In genomic region chr12:29155079-29155478, GRCh38 we compare ENCODE assay signal across 13 cellular contexts. TPM values are rescaled to one million over a fixed set of nuclear protein-coding genes. Genes with fewer than 3 reads are reported as not detected.
DNase-seq lines count a peak whose midpoint lies in the region; ATAC-seq and TF ChIP-seq lines count a peak whose summit lies in the region.
"Had no signal": no experiment of that assay in that cellular context is flagged by ENCODE, and none has a peak within 500 bp of the region (broad histone marks: within the 10 kb centered on the region; RNA-seq: fewer than 3 reads in every experiment).

No MANE protein-coding gene starts in this region.

- H4K91ac ChIP-seq in H9 (ENCODE audit: insufficient read length, low read depth, low read length): no peak overlapping the region

- H3K4me3 Mint-ChIP-seq in activated T-cell treated with anti-CD3 and anti-CD28 coated beads, Interleukin-2, amount 50 U/mL, for 24 hours: no peak overlapping the region
- H3K4me3 Mint-ChIP-seq in H9: no peak overlapping the region
- H3K4me3 Mint-ChIP-seq: activated T-cell treated with anti-CD3 and anti-CD28 coated beads, Interleukin-2, amount 50 U/mL, for 72 hours had no signal

- H3K9me3 Mint-ChIP-seq in activated T-cell treated with anti-CD3 and anti-CD28 coated beads, Interleukin-2, amount 50 U/mL, for 24 hours: peaks cover 5% of the 10 kb centered on the region
- H3K9me3 Mint-ChIP-seq in H9: no peaks in the 10 kb centered on the region

- H3K4me3 ChIP-seq in OCI-LY7 (ENCODE audit: low read depth, low read length, poor library complexity, severe bottlenecking) (no peak overlapping the region), upper lobe of right lung (no peak overlapping the region)

- no peak overlapping the region for H3T11ph ChIP-seq in H9 (ENCODE audit: low read length)

- no peak overlapping the region for H3K4me2 ChIP-seq in OCI-LY7 (ENCODE audit: low read length)
- no peak overlapping the region for H3K4me2 ChIP-seq in H9 (ENCODE audit: insufficient read depth, insufficient read length, low read length)

- no peak overlapping the region for H2AK5ac ChIP-seq in H9 (ENCODE audit: insufficient read length, low read length)

- no peaks in the 10 kb centered on the region for H3K9me3 ChIP-seq in OCI-LY7 (ENCODE audit: low read length)
- no peaks in the 10 kb centered on the region for H3K9me3 ChIP-seq in upper lobe of right lung
- H3K9me3 ChIP-seq in H9 (ENCODE audit: control insufficient read depth, low read depth, low read length): no peaks in the 10 kb centered on the region

- CTCF ChIA-PET in OCI-LY7 (lab: Charles Lee; ENCODE audit: unreplicated experiment): no interaction called here

- H4K8ac ChIP-seq in H9 (replicated peaks; ENCODE audit: insufficient read length, low read depth, low read length): no peak overlapping the region

- no peak for TF ChIP-seq CTCF in OCI-LY7 (conservative IDR thresholded peaks at IDR 0.05; ENCODE audit: low read length)
- TF ChIP-seq CTCF in upper lobe of right lung (IDR thresholded peaks at IDR 0.05): no peak
- TF ChIP-seq CTCF in H9 (conservative IDR thresholded peaks at IDR 0.05): no peak

- H3K14ac ChIP-seq in H9 (ENCODE audit: insufficient read depth, low read length): no peak overlapping the region

- no peak overlapping the region for H3K18ac ChIP-seq in H9 (ENCODE audit: insufficient read length, low read depth, low read length)

- H2BK5ac ChIP-seq in H9 (ENCODE audit: insufficient read length, low read length): no peak overlapping the region

- H3K23ac ChIP-seq in H9 (ENCODE audit: insufficient read length, low read depth, low read length): no peak overlapping the region

- H2BK120ac ChIP-seq in H9 (ENCODE audit: low read depth, low read length, poor library complexity, severe bottlenecking): no peak overlapping the region

- no CpG with 5 or more reads among the region's 1 CpG for WGBS in H9 (ENCODE audit: extremely low coverage, insufficient read length, low lambda C conversion rate)

- no TSS peak for BruUV-seq in OCI-LY7 (replicated peaks; lab: Mats Ljungman, UMichigan)

- peaks cover 2% of the 10 kb centered on the region for H3K27me3 Mint-ChIP-seq in activated T-cell treated with anti-CD3 and anti-CD28 coated beads, Interleukin-2, amount 50 U/mL, for 24 hours
- peaks cover 4% of the 10 kb centered on the region for H3K27me3 Mint-ChIP-seq in H9 (ENCODE audit: low read depth)

- H3K36me3 Mint-ChIP-seq in activated T-cell treated with anti-CD3 and anti-CD28 coated beads, Interleukin-2, amount 50 U/mL, for 24 hours (ENCODE audit: low read depth): no peaks in the 10 kb centered on the region
- no peaks in the 10 kb centered on the region for H3K36me3 Mint-ChIP-seq in H9 (ENCODE audit: insufficient read depth in 1 of 3, low read depth in 3 of 3)

- H2AFZ ChIP-seq in OCI-LY7 (ENCODE audit: low read length) (peak overlapping the region; percentile 21; the same call in 1 of the 2 replicates), H9 (ENCODE audit: low read length) (no peak overlapping the region)

- POLR2A ChIA-PET in OCI-LY7 (lab: Charles Lee): no interaction called here

- H4K20me1 ChIP-seq in OCI-LY7 (ENCODE audit: insufficient read depth, low read length) (no peaks in the 10 kb centered on the region), H9 (ENCODE audit: control insufficient read depth, insufficient read depth, insufficient read length) (no peaks in the 10 kb centered on the region)

- no peaks in the 10 kb centered on the region for H3K36me3 ChIP-seq in OCI-LY7 (ENCODE audit: insufficient read depth, low read length)
- no peaks in the 10 kb centered on the region for H3K36me3 ChIP-seq in upper lobe of right lung

- H2BK15ac ChIP-seq in H9 (ENCODE audit: low read depth, low read length): no peak overlapping the region

- peaks cover 5% of the 10 kb centered on the region for H3K79me1 ChIP-seq in H9 (ENCODE audit: insufficient read depth, low read depth, low read length, poor library complexity, severe bottlenecking)

- DNase-seq in AML-193 (lab: John Stamatoyannopoulos, UW) (peak; percentile 19 to 20), OCI-LY7 (ENCODE audit: low spot score) (peak; percentile 16), upper lobe of right lung (no peak), H9 (no peak)
- DNase-seq in activated T-cell treated with anti-CD3 and anti-CD28 coated beads, Interleukin-2, amount 50 U/mL, for 24 hours: no peak
- DNase-seq: activated T-cell treated with anti-CD3 and anti-CD28 coated beads, Interleukin-2, amount 50 U/mL, for 72 hours; effector CD4-positive, alpha-beta T cell; NCI-H2107; stimulated activated CD4-positive, alpha-beta T cell treated with anti-CD3 and anti-CD28 coated beads, Interleukin-15, amount 100 ng/mL, for 24 hours had no signal

- no peak overlapping the region for H2BK20ac ChIP-seq in H9 (ENCODE audit: low read depth, low read length, poor library complexity, severe bottlenecking)

- no peaks in the 10 kb centered on the region for H3K79me2 ChIP-seq in OCI-LY7 (ENCODE audit: insufficient read depth, low read depth, low read length)
- no peaks in the 10 kb centered on the region for H3K79me2 ChIP-seq in H9 (ENCODE audit: insufficient read depth, low read length)

- intact Hi-C loops in OCI-LY7 (cut with micrococcal nuclease; ENCODE audit: unreplicated experiment): no loop called here
- intact Hi-C loops in upper lobe of right lung (cut with DNase I): no loop called here

- H3K27me3 ChIP-seq in upper lobe of right lung (no peaks in the 10 kb centered on the region), H9 (ENCODE audit: insufficient read depth, low read length) (no peaks in the 10 kb centered on the region)

- H3K4me1 ChIP-seq in OCI-LY7 (ENCODE audit: insufficient read depth, low read length, poor library complexity, severe bottlenecking) (peaks cover 27% of the 10 kb centered on the region), upper lobe of right lung (peaks cover 5% of the 10 kb centered on the region), H9 (ENCODE audit: insufficient read depth, low read length) (no peaks in the 10 kb centered on the region; the same call in 1 of the 2 replicates)

- no peak overlapping the region for H2BK12ac ChIP-seq in H9 (ENCODE audit: insufficient read length, low read depth, low read length)

- ATAC-seq in GM19043 (IDR thresholded peaks at IDR 0.05; ENCODE audit: low read depth, unreplicated experiment) (peak; percentile 42), HG02884 (IDR thresholded peaks at IDR 0.05; ENCODE audit: unreplicated experiment) (peak; percentile 41), upper lobe of right lung (no peak), HG02970 (IDR thresholded peaks at IDR 0.05; ENCODE audit: low FRiP score, unreplicated experiment) (no peak)

- peaks cover under 1% of the 10 kb centered on the region for H3K23me2 ChIP-seq in H9 (ENCODE audit: insufficient read length, low read depth, low read length, poor library complexity, severe bottlenecking)

- no peaks in the 10 kb centered on the region for H3K9me2 ChIP-seq in OCI-LY7 (ENCODE audit: insufficient read depth, low read length)

- H3K9ac ChIP-seq in H9 (ENCODE audit: extremely low read depth, insufficient read length, low read length): no peak overlapping the region

- peaks cover 10% of the 10 kb centered on the region for H3K4me1 Mint-ChIP-seq in activated T-cell treated with anti-CD3 and anti-CD28 coated beads, Interleukin-2, amount 50 U/mL, for 24 hours (ENCODE audit: low read depth)
- H3K4me1 Mint-ChIP-seq in H9: peaks cover 20% of the 10 kb centered on the region in 2 experiments

- H3K56ac ChIP-seq in H9 (ENCODE audit: insufficient read length, low read depth, low read length): no peak overlapping the region

- no peak overlapping the region for H3K27ac ChIP-seq in OCI-LY7 (ENCODE audit: low read depth, low read length, poor library complexity, severe bottlenecking)
- H3K27ac ChIP-seq in upper lobe of right lung: no peak overlapping the region
- H3K27ac ChIP-seq in H9 (ENCODE audit: insufficient read length, low read depth, low read length): no peak overlapping the region
- H3K27ac ChIP-seq: HL-60 had no signal

- no peak overlapping the region for H3K4ac ChIP-seq in H9 (ENCODE audit: low read depth, low read length)

- no peak overlapping the region for H4K5ac ChIP-seq in H9 (ENCODE audit: insufficient read length, low read depth, low read length)

- no peak overlapping the region for H3K27ac Mint-ChIP-seq in activated T-cell treated with anti-CD3 and anti-CD28 coated beads, Interleukin-2, amount 50 U/mL, for 24 hours
- no peak overlapping the region for H3K27ac Mint-ChIP-seq in H9
- H3K27ac Mint-ChIP-seq: activated T-cell treated with anti-CD3 and anti-CD28 coated beads, Interleukin-2, amount 50 U/mL, for 72 hours had no signal

RNA-seq across cellular contexts. Expression of gene FAR2, which starts 6.0 kb away (rescaled TPM):
- total RNA-seq in OCI-LY7 (2014; rRNA removed; shearing (Covaris generic)): 0.73 TPM in 1 of 2 replicates, not detected in the other
- not detected in 2 replicates for total RNA-seq in OCI-LY7 (2022)
- 13.3 TPM for total RNA-seq in upper lobe of right lung
- 17.9 and 22.1 TPM in 2 replicates for total RNA-seq in H9 (2021)

Comparison
In these comparisons a context has a peak if more than half of its experiments do, and no peak if none do; other contexts are left out.
1. DNase-seq: peak in AML-193 (2 of 2) and OCI-LY7 (single experiment); none in upper lobe of right lung (single experiment), activated T-cell treated with anti-CD3 and anti-CD28 coated beads, Interleukin-2, amount 50 U/mL, for 24 hours (single experiment) and H9 (single experiment).
2. ATAC-seq: peak in GM19043 (single experiment) and HG02884 (single experiment); none in upper lobe of right lung (single experiment) and HG02970 (single experiment).